20 cellular contexts compared by ENCODE assay signal in the genomic region with DNA sequence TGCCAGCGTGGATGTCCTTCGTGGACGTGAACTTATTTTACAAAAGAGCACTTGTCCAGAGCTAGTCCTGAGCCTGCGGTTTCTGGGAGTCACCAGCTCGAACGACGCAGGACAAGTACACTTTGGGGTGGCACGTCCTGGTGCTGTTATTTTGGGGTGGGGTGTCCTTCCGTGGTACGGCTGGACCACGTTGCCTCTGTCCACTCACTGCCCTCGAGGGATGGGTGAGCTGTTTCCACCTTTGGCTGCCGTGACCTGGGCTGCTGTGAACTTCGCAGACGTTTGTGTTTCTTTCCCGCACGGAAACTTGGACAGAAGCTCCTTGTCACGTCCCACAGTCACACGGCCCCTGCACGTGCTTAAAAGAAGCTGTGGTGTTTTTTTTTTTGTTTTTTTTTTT. TPM values are rescaled to one million over a fixed set of nuclear protein-coding genes. Genes with fewer than 3 reads are reported as not detected.
DNase-seq lines count a peak whose midpoint lies in the region; ATAC-seq, FAIRE-seq and TF ChIP-seq lines count a peak whose summit lies in the region.
"Had no signal": no experiment of that assay in that cellular context is flagged by ENCODE, and none has a peak within 500 bp of the region (broad histone marks: within the 10 kb centered on the region; RNA-seq: fewer than 3 reads in every experiment).

No MANE protein-coding gene starts in this region.

- H3K18ac ChIP-seq in H1 (ENCODE audit: extremely low read depth, low read length) (no peak overlapping the region), neuronal stem cell (ENCODE audit: low read length) (no peak overlapping the region)

- H3K14ac ChIP-seq in H1 (ENCODE audit: insufficient read length) (no peak overlapping the region), neuronal stem cell (ENCODE audit: low read length) (peak overlapping the region; percentile 94)

- no peak overlapping the region for H3K9ac ChIP-seq in H1 (replicated peaks in 1 of 4; ENCODE audit: extremely low read depth in 1 of 4, low read depth in 3 of 4, low read length in 3 of 4)
- H3K9ac ChIP-seq in neuronal stem cell (ENCODE audit: low read depth, low read length, poor library complexity), result no peak overlapping the region
- H3K9ac ChIP-seq: BLaER1 had no signal

- TF ChIP-seq EP300 in H1 (IDR thresholded peaks at IDR 0.05; ENCODE audit: borderline replicate concordance in 1 of 2, low read depth in 2 of 2, low read length in 2 of 2), result no peak

- H3K27me3 ChIP-seq in left ventricle myocardium inferior (ENCODE audit: low read depth), result no peaks in the 10 kb centered on the region
- no peaks in the 10 kb centered on the region for H3K27me3 ChIP-seq in H1 (replicated peaks in 1 of 4; ENCODE audit: control insufficient read depth in 3 of 4, extremely low read depth in 1 of 4, insufficient read depth in 3 of 4, low read length in 3 of 4)
- H3K27me3 ChIP-seq in neuronal stem cell (ENCODE audit: control insufficient read depth in 3 of 3, insufficient read depth in 3 of 3, low read depth in 1 of 3, low read length in 3 of 3), result no peaks in the 10 kb centered on the region
- H3K27me3 ChIP-seq: BLaER1 had no signal

- no peaks in the 10 kb centered on the region; the same call in 1 of the 2 replicates for H3K23me2 ChIP-seq in H1 (ENCODE audit: low read depth, low read length)

- WGBS in H1 (ENCODE audit: extremely low coverage in 1 of 2, insufficient coverage in 1 of 2, insufficient read length in 1 of 2, insufficient replicate concordance in 2 of 2, low coverage in 1 of 2, low lambda C conversion rate in 2 of 2, missing lambda C conversion rate in 1 of 2), 2 experiments, result 94% methylated on average over 20 of the region's 20 CpGs; no CpG with 5 or more reads in 1 of the 2 experiments
- no CpG with 5 or more reads among the region's 20 CpGs for WGBS in neuronal stem cell (ENCODE audit: extremely low coverage in 2 of 2, insufficient read length in 2 of 2, insufficient replicate concordance in 1 of 2), 2 donors

- TF ChIP-seq CTCF in left ventricle myocardium inferior (IDR thresholded peaks at IDR 0.05; ENCODE audit: borderline replicate concordance) (no peak), H1 (IDR thresholded peaks at IDR 0.05; ENCODE audit: control extremely low read depth in 1 of 3, insufficient read depth in 1 of 3, low read depth in 1 of 3, low read length in 3 of 3) (no peak)

- H4K8ac ChIP-seq in H1 (ENCODE audit: extremely low read depth, insufficient read depth, low read length) (no peak overlapping the region), neuronal stem cell (ENCODE audit: low read depth, low read length) (no peak overlapping the region)

- intact Hi-C loops in left ventricle myocardium inferior (cut with micrococcal nuclease), result no loop called here
- intact Hi-C loops in left cardiac atrium (cut with DNase I), result no loop called here

- peaks cover 0 to 2% of the 10 kb centered on the region in 2 experiments for H4K20me1 ChIP-seq in H1 (replicated peaks in 1 of 2; ENCODE audit: control insufficient read depth in 1 of 2, insufficient read depth in 2 of 2, low read length in 2 of 2)
- H4K20me1 ChIP-seq: BLaER1 had no signal

- H3K4me1 ChIP-seq in left ventricle myocardium inferior (peaks cover 39% of the 10 kb centered on the region), H1 (replicated peaks in 1 of 4; ENCODE audit: control insufficient read depth in 3 of 4, insufficient read depth in 4 of 4, low read length in 3 of 4) (peaks cover 0 to 3% (median under 1%) of the 10 kb centered on the region in 4 experiments; a peak in 4 of 7 replicates), neuronal stem cell (ENCODE audit: control insufficient read depth in 2 of 2, insufficient read depth in 1 of 2, low read depth in 1 of 2, low read length in 2 of 2) (peaks cover 2 to 5% of the 10 kb centered on the region in 2 donors)

- H2BK15ac ChIP-seq in H1 (ENCODE audit: low read length) (no peak overlapping the region), neuronal stem cell (ENCODE audit: low read length) (peak overlapping the region; percentile 67)

- no peak overlapping the region for H2BK5ac ChIP-seq in H1 (ENCODE audit: low read depth, low read length)
- H2BK5ac ChIP-seq in neuronal stem cell (ENCODE audit: low read length), result no peak overlapping the region

- no peak for TF ChIP-seq RAD21 in H1 (IDR thresholded peaks at IDR 0.05 in 1 of 2, conservative IDR thresholded peaks at IDR 0.05 in 1 of 2; ENCODE audit: low read depth in 2 of 2, low read length in 2 of 2)

- no peak overlapping the region for H3K56ac ChIP-seq in H1 (replicated peaks; ENCODE audit: insufficient read length, low read depth, low read length)

- CTCF ChIA-PET in H1 (lab: Charles Lee; ENCODE audit: partially characterized antibody), result interaction anchor here (1.4 to 2.4 kb wide), 2 partner anchors 29 to 36 kb away, joined by 3 to 6 read pairs; no protein-coding TSS in a partner anchor

- DNase-seq in left ventricle myocardium inferior (no peak), left cardiac atrium (no peak), H1 (ENCODE audit: low read depth in 1 of 2, low spot score in 2 of 2) (no peak), neuronal stem cell (ENCODE audit: low spot score) (no peak)
- DNase-seq: CD4-positive, alpha-beta memory T cell; DMS153; DMS79; GDM1; GOT3; H9 had no signal

- H4K5ac ChIP-seq in H1 (ENCODE audit: insufficient read length, low read depth, low read length), result no peak overlapping the region

- H3K36me3 ChIP-seq in left ventricle myocardium inferior (no peaks in the 10 kb centered on the region), H1 (ENCODE audit: control insufficient read depth in 2 of 4, insufficient read depth in 4 of 4, low read length in 3 of 4) (no peaks in the 10 kb centered on the region), neuronal stem cell (replicated peaks in 1 of 2; ENCODE audit: control insufficient read depth in 2 of 2, insufficient read depth in 2 of 2, low read length in 2 of 2) (no peaks in the 10 kb centered on the region)
- H3K36me3 ChIP-seq: BLaER1 had no signal

- H3K4me3 ChIP-seq in left ventricle myocardium inferior (no peak overlapping the region), H1 (ENCODE audit: extremely low read depth in 1 of 4, insufficient read depth in 2 of 4, low read depth in 3 of 4, low read length in 4 of 4) (no peak overlapping the region), neuronal stem cell (ENCODE audit: low read length in 2 of 2) (no peak overlapping the region)
- H3K4me3 ChIP-seq: A549, BLaER1 had no signal

- H3K4ac ChIP-seq in H1 (replicated peaks; ENCODE audit: insufficient read length, low read depth, low read length), result no peak overlapping the region
- no peak overlapping the region for H3K4ac ChIP-seq in neuronal stem cell (ENCODE audit: low read length)

- no peak overlapping the region for H3K4me2 ChIP-seq in H1 (ENCODE audit: insufficient read depth in 1 of 2, low read depth in 2 of 2, low read length in 2 of 2)
- H3K4me2 ChIP-seq in neuronal stem cell (ENCODE audit: insufficient read depth, low read length, poor library complexity, severe bottlenecking), result no peak overlapping the region
- H3K4me2 ChIP-seq: BLaER1 had no signal

- H2AFZ ChIP-seq in H1 (ENCODE audit: low read length) (no peak overlapping the region), neuronal stem cell (ENCODE audit: low read length) (no peak overlapping the region)

- ATAC-seq in left cardiac atrium (no peak), GM19463 (IDR thresholded peaks at IDR 0.05; ENCODE audit: unreplicated experiment) (no peak), HG02623 (IDR thresholded peaks at IDR 0.05; ENCODE audit: unreplicated experiment) (no peak)
- ATAC-seq: A549 had no signal

- H3K27ac ChIP-seq in left ventricle myocardium inferior (replicated peaks) (peak overlapping the region; percentile 80), H1 (ENCODE audit: low read depth, low read length) (no peak overlapping the region), neuronal stem cell (replicated peaks; ENCODE audit: low read length) (no peak overlapping the region)
- H3K27ac ChIP-seq: 22Rv1, BLaER1 had no signal

- H3K23ac ChIP-seq in H1 (ENCODE audit: insufficient read length), result no peak overlapping the region
- peak overlapping the region; percentile 52 for H3K23ac ChIP-seq in neuronal stem cell (ENCODE audit: low read depth, low read length, poor library complexity)

- no peak overlapping the region for H2BK120ac ChIP-seq in H1 (replicated peaks; ENCODE audit: low read depth, low read length)
- H2BK120ac ChIP-seq in neuronal stem cell (ENCODE audit: low read depth, low read length), result no peak overlapping the region

- H2BK12ac ChIP-seq in H1 (ENCODE audit: low read depth, low read length) (peak overlapping the region; percentile 39; the same call in 1 of the 2 replicates), neuronal stem cell (ENCODE audit: low read length) (peak overlapping the region; percentile 7)

- FAIRE-seq in H1 (lab: Jason Lieb, UNC), result no peak
- FAIRE-seq: A549, GM12892, GM18507 had no signal

- H4K91ac ChIP-seq in H1 (replicated peaks; ENCODE audit: insufficient read length, low read length), result no peak overlapping the region
- H4K91ac ChIP-seq in neuronal stem cell (ENCODE audit: low read depth, low read length, poor library complexity), result no peak overlapping the region

- H2AK5ac ChIP-seq in H1 (ENCODE audit: low read depth, low read length) (no peak overlapping the region), neuronal stem cell (ENCODE audit: low read depth, low read length) (peak overlapping the region; percentile 83)

- TF ChIP-seq POLR2A in H1 (IDR thresholded peaks at IDR 0.05; ENCODE audit: control extremely low read depth in 1 of 2, low read depth in 2 of 2, low read length in 2 of 2), result no peak

- POLR2A ChIA-PET in H1 (lab: Charles Lee; ENCODE audit: partially characterized antibody), result interaction anchor here (1.8 to 7.1 kb wide), 4 partner anchors 13 to 30 kb away, joined by 4 to 38 read pairs (median 10); partner anchors contain the start of gene CDC34

- no peaks in the 10 kb centered on the region for H3K79me1 ChIP-seq in H1 (ENCODE audit: low read depth, low read length)
- no peaks in the 10 kb centered on the region for H3K79me1 ChIP-seq in neuronal stem cell (ENCODE audit: low read depth, low read length)

- no peaks in the 10 kb centered on the region for H3K9me3 ChIP-seq in left ventricle myocardium inferior (replicated peaks)
- no peaks in the 10 kb centered on the region for H3K9me3 ChIP-seq in H1 (ENCODE audit: insufficient read depth in 2 of 2, low read depth in 1 of 2, low read length in 1 of 2)
- no peaks in the 10 kb centered on the region for H3K9me3 ChIP-seq in neuronal stem cell (replicated peaks in 1 of 2; ENCODE audit: control insufficient read depth in 2 of 2, insufficient read depth in 1 of 2, low read depth in 1 of 2, low read length in 2 of 2)
- H3K9me3 ChIP-seq: A549, BLaER1 had no signal

- no peaks in the 10 kb centered on the region for H3K79me2 ChIP-seq in H1 (ENCODE audit: control insufficient read depth in 1 of 2, insufficient read depth in 2 of 2, low read length in 2 of 2)

- no peak overlapping the region for H2BK20ac ChIP-seq in H1 (ENCODE audit: low read length)

RNA-seq across cellular contexts. Expression of gene GZMM, which starts 11.0 kb away (rescaled TPM):
- not detected for total RNA-seq in left ventricle myocardium inferior
- total RNA-seq in left cardiac atrium, result 1 to 10 TPM in 1 of 2 donors, under 1 TPM in 1; 0.81 to 1.1 TPM
- 0.32 and 0.59 TPM in 2 replicates for total RNA-seq in H1 (2021; fragmentation: NEBNext Ultra II Directional; extraction: Animal tissue kit (Norgen Biotek cat#: 25700))
- polyA plus RNA-seq in H1 (2011; rRNA removed), result 0.09 and 0.19 TPM in 2 replicates
- 0.26 TPM for polyA plus RNA-seq in H1 (2011; cell fraction: cytosol; rRNA removed)
- 0.91 TPM for polyA plus RNA-seq in H1 (2011; cell fraction: nucleus; rRNA removed)
- 0.20 to 0.40 TPM in 2 of 4 replicates, not detected in the others for polyA plus RNA-seq in H1 (2012, experiment 1 of 2)
- polyA plus RNA-seq in H1 (2012, experiment 2 of 2), result 0.45 TPM
- 0.12 TPM for polyA plus RNA-seq in H1 (2013, experiment 1 of 2)
- polyA plus RNA-seq in H1 (2013, experiment 2 of 2), result 0.22 TPM
- polyA minus RNA-seq in H1 (2011; rRNA and poly(A)+ RNA removed), result not detected in 2 replicates
- not detected for polyA minus RNA-seq in H1 (2011; cell fraction: cytosol; rRNA and poly(A)+ RNA removed)
- not detected for polyA minus RNA-seq in H1 (2011; cell fraction: nucleus; rRNA and poly(A)+ RNA removed)
- 0.04 TPM for polyA plus RNA-seq in neuronal stem cell (2013, experiment 1 of 2)
- polyA plus RNA-seq in neuronal stem cell (2013, experiment 2 of 2), result 0.06 TPM
- total RNA-seq: HT-29 had no signal
- polyA plus RNA-seq: A549, AG04450 had no signal

RNA-seq across cellular contexts. Expression of gene BSG, which starts 17.6 kb away (rescaled TPM):
- total RNA-seq in left ventricle myocardium inferior, result 1,533 TPM
- 1,000 to 10,000 TPM in 1 of 2 donors, 100 to 1,000 TPM in 1; 847 to 1,152 TPM for total RNA-seq in left cardiac atrium
- 726 and 743 TPM in 2 replicates for total RNA-seq in H1 (2021; fragmentation: NEBNext Ultra II Directional; extraction: Animal tissue kit (Norgen Biotek cat#: 25700))
- 1,055 and 1,381 TPM in 2 replicates for polyA plus RNA-seq in H1 (2011; rRNA removed)
- polyA plus RNA-seq in H1 (2011; cell fraction: cytosol; rRNA removed), result 777 TPM
- polyA plus RNA-seq in H1 (2011; cell fraction: nucleus; rRNA removed), result 835 TPM
- 563 to 829 TPM (median 731 TPM) in 4 replicates for polyA plus RNA-seq in H1 (2012, experiment 1 of 2)
- 1,009 TPM for polyA plus RNA-seq in H1 (2012, experiment 2 of 2)
- polyA plus RNA-seq in H1 (2013, experiment 1 of 2), result 1,327 TPM
- polyA plus RNA-seq in H1 (2013, experiment 2 of 2), result 1,362 TPM
- polyA minus RNA-seq in H1 (2011; rRNA and poly(A)+ RNA removed), result 300 and 353 TPM in 2 replicates
- polyA minus RNA-seq in H1 (2011; cell fraction: cytosol; rRNA and poly(A)+ RNA removed), result 459 TPM
- 278 TPM for polyA minus RNA-seq in H1 (2011; cell fraction: nucleus; rRNA and poly(A)+ RNA removed)
- 596 TPM for polyA plus RNA-seq in neuronal stem cell (2013, experiment 1 of 2)
- 585 TPM for polyA plus RNA-seq in neuronal stem cell (2013, experiment 2 of 2)

RNA-seq across cellular contexts. Expression of gene CDC34, which starts 23.3 kb away (rescaled TPM):
- 96.5 TPM for total RNA-seq in left ventricle myocardium inferior
- 10 to 100 TPM; 63.9 to 71.0 TPM for total RNA-seq in left cardiac atrium
- total RNA-seq in H1 (2021; fragmentation: NEBNext Ultra II Directional; extraction: Animal tissue kit (Norgen Biotek cat#: 25700)), result 129 and 133 TPM in 2 replicates
- polyA plus RNA-seq in H1 (2011; rRNA removed), result 95.9 and 152 TPM in 2 replicates
- polyA plus RNA-seq in H1 (2011; cell fraction: cytosol; rRNA removed), result 118 TPM
- 164 TPM for polyA plus RNA-seq in H1 (2011; cell fraction: nucleus; rRNA removed)
- polyA plus RNA-seq in H1 (2012, experiment 1 of 2), result 96.1 to 118 TPM (median 105 TPM) in 4 replicates
- 88.6 TPM for polyA plus RNA-seq in H1 (2012, experiment 2 of 2)
- 91.1 TPM for polyA plus RNA-seq in H1 (2013, experiment 1 of 2)
- polyA plus RNA-seq in H1 (2013, experiment 2 of 2), result 90.3 TPM
- polyA minus RNA-seq in H1 (2011; rRNA and poly(A)+ RNA removed), result 24.6 and 40.1 TPM in 2 replicates
- 50.3 TPM for polyA minus RNA-seq in H1 (2011; cell fraction: cytosol; rRNA and poly(A)+ RNA removed)
- 45.6 TPM for polyA minus RNA-seq in H1 (2011; cell fraction: nucleus; rRNA and poly(A)+ RNA removed)
- 109 TPM for polyA plus RNA-seq in neuronal stem cell (2013, experiment 1 of 2)
- 105 TPM for polyA plus RNA-seq in neuronal stem cell (2013, experiment 2 of 2)

RNA-seq across cellular contexts. Expression of gene HCN2, which starts 34.9 kb away (rescaled TPM):
- total RNA-seq in left ventricle myocardium inferior (21.9 TPM), left cardiac atrium (1 to 10 TPM; 4.3 to 10.0 TPM)
- 3.6 and 4.0 TPM in 2 replicates for total RNA-seq in H1 (2021; fragmentation: NEBNext Ultra II Directional; extraction: Animal tissue kit (Norgen Biotek cat#: 25700))
- 1.0 and 1.9 TPM in 2 replicates for polyA plus RNA-seq in H1 (2011; rRNA removed)
- polyA plus RNA-seq in H1 (2011; cell fraction: cytosol; rRNA removed), result 1.3 TPM
- polyA plus RNA-seq in H1 (2011; cell fraction: nucleus; rRNA removed), result 3.2 TPM
- 1.6 to 4.6 TPM (median 3.9 TPM) in 4 replicates for polyA plus RNA-seq in H1 (2012, experiment 1 of 2)
- 2.2 TPM for polyA plus RNA-seq in H1 (2012, experiment 2 of 2)
- polyA plus RNA-seq in H1 (2013, experiment 1 of 2), result 3.0 TPM
- polyA plus RNA-seq in H1 (2013, experiment 2 of 2), result 3.2 TPM
- polyA minus RNA-seq in H1 (2011; rRNA and poly(A)+ RNA removed), result 1.6 and 4.2 TPM in 2 replicates
- polyA minus RNA-seq in H1 (2011; cell fraction: cytosol; rRNA and poly(A)+ RNA removed), result 2.5 TPM
- polyA minus RNA-seq in H1 (2011; cell fraction: nucleus; rRNA and poly(A)+ RNA removed), result 1.4 TPM
- polyA plus RNA-seq in neuronal stem cell (2013, experiment 1 of 2), result 0.10 TPM
- polyA plus RNA-seq in neuronal stem cell (2013, experiment 2 of 2), result 0.10 TPM
- total RNA-seq: HT-29 had no signal
- polyA plus RNA-seq: CD14-positive monocyte; CD4-positive, alpha-beta memory T cell had no signal

RNA-seq across cellular contexts. Expression of gene TPGS1, which starts 47.5 kb away (rescaled TPM):
- 11.2 TPM for total RNA-seq in left ventricle myocardium inferior
- total RNA-seq in left cardiac atrium, result 10 to 100 TPM; 12.1 to 14.9 TPM
- total RNA-seq in H1 (2021; fragmentation: NEBNext Ultra II Directional; extraction: Animal tissue kit (Norgen Biotek cat#: 25700)), result 9.1 and 10.2 TPM in 2 replicates
- 10.6 and 11.8 TPM in 2 replicates for polyA plus RNA-seq in H1 (2011; rRNA removed)
- 12.2 TPM for polyA plus RNA-seq in H1 (2011; cell fraction: cytosol; rRNA removed)
- polyA plus RNA-seq in H1 (2011; cell fraction: nucleus; rRNA removed), result 8.0 TPM
- 3.4 to 7.4 TPM (median 7.1 TPM) in 4 replicates for polyA plus RNA-seq in H1 (2012, experiment 1 of 2)
- 2.8 TPM for polyA plus RNA-seq in H1 (2012, experiment 2 of 2)
- 4.2 TPM for polyA plus RNA-seq in H1 (2013, experiment 1 of 2)
- 4.2 TPM for polyA plus RNA-seq in H1 (2013, experiment 2 of 2)
- 0.59 and 0.60 TPM in 2 replicates for polyA minus RNA-seq in H1 (2011; rRNA and poly(A)+ RNA removed)
- polyA minus RNA-seq in H1 (2011; cell fraction: cytosol; rRNA and poly(A)+ RNA removed), result 3.4 TPM
- 6.8 TPM for polyA minus RNA-seq in H1 (2011; cell fraction: nucleus; rRNA and poly(A)+ RNA removed)
- polyA plus RNA-seq in neuronal stem cell (2013, experiment 1 of 2), result 6.3 TPM
- polyA plus RNA-seq in neuronal stem cell (2013, experiment 2 of 2), result 6.2 TPM
